Comparison of ENCODE assay signal across 7 cellular contexts in the genomic region with DNA sequence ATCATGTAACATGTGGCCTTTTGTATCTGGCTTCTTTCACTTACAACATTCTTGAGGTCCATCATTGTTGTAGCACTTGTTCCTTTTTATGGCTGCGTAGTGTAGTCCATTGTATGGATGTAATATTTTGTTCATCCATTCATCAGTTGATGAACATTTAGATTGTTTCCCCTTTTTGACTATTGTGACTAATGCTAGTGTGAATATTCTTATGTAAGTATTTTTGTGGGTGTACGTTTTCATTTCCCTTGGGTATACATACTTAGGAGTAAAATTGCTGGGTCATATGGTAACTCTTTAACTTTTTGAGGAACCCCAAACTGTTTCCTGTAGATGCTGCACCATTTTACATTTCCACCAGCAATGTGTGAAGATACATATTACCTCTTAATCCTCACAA.
DNase-seq lines count a peak whose midpoint lies in the region; ATAC-seq, FAIRE-seq and TF ChIP-seq lines count a peak whose summit lies in the region.
"Not testable (repeated sequence)": the region's sequence is repeated elsewhere in the genome, so short reads cannot be mapped to it uniquely, and the experiment has no call there.

No MANE protein-coding gene starts in this region.

- not testable (repeated sequence) for H4K20me1 ChIP-seq in Karpas-422 (ENCODE audit: insufficient read depth, low read depth, low read length); SU-DHL-6 (ENCODE audit: low read depth, low read length); astrocyte (ENCODE audit: insufficient read depth, low read length); fibroblast of lung (ENCODE audit: control insufficient read depth, extremely low read depth, insufficient read depth, low read length); neural progenitor cell (ENCODE audit: low read depth)

- H3K4me1 ChIP-seq in CD8-positive, alpha-beta T cell (ENCODE audit: insufficient read depth, low read length) = peaks cover 18% of the 10 kb centered on the region
- H3K4me1 ChIP-seq in Karpas-422 (ENCODE audit: low read length) = peaks cover 24% of the 10 kb centered on the region
- H3K4me1 ChIP-seq in astrocyte (ENCODE audit: insufficient read depth, low read length); fibroblast of lung (ENCODE audit: control insufficient read depth, extremely low read depth, insufficient read depth, low read length); neural progenitor cell: not testable (repeated sequence)

- H2AFZ ChIP-seq in Karpas-422 (ENCODE audit: low read length); SU-DHL-6 (ENCODE audit: low read depth, low read length, severe bottlenecking); astrocyte (ENCODE audit: low read depth, low read length); fibroblast of lung (ENCODE audit: low read length); neural progenitor cell (replicated peaks): not testable (repeated sequence)

- not testable (repeated sequence) for H3K27me3 Mint-ChIP-seq in CD8-positive, alpha-beta T cell (ENCODE audit: low read depth); activated CD8-positive, alpha-beta memory T cell treated with anti-CD3 and anti-CD28 coated beads, Interleukin-2, amount 10 ng/mL, durations not matched to agents 7 days and 5 days; astrocyte (ENCODE audit: low read depth, unreplicated experiment); neural progenitor cell (ENCODE audit: insufficient read depth, low read depth)

- H3K4me3 ChIP-seq in CD8-positive, alpha-beta T cell (ENCODE audit: low read depth, low read length); SU-DHL-6 (ENCODE audit: insufficient read depth, low read length, poor library complexity, severe bottlenecking); astrocyte (ENCODE audit: insufficient read depth, low read depth, low read length); fibroblast of lung (replicated peaks in 1 of 4; ENCODE audit: control extremely low read depth in 1 of 4, insufficient read depth in 1 of 4, low read depth in 3 of 4, low read length in 4 of 4); neural progenitor cell: not testable (repeated sequence)
- peak overlapping the region; percentile 97 for H3K4me3 ChIP-seq in Karpas-422 (ENCODE audit: low read length)

- not testable (repeated sequence) for H3K9me3 ChIP-seq in CD8-positive, alpha-beta T cell (ENCODE audit: low read length); Karpas-422 (ENCODE audit: low read length); SU-DHL-6 (ENCODE audit: insufficient read depth, low read length); astrocyte (ENCODE audit: insufficient read depth, low read depth, low read length); fibroblast of lung (ENCODE audit: control insufficient read depth, insufficient read depth, low read depth, low read length); neural progenitor cell (ENCODE audit: low read depth)

- not testable (repeated sequence) for H3K9me2 ChIP-seq in Karpas-422 (replicated peaks; ENCODE audit: insufficient read depth, low read length); SU-DHL-6 (replicated peaks; ENCODE audit: insufficient read depth, low read length)

- peak overlapping the region; percentile 88 for H3K4me2 ChIP-seq in Karpas-422 (ENCODE audit: low read depth, low read length, poor library complexity, severe bottlenecking)
- peak overlapping the region; percentile 65 for H3K4me2 ChIP-seq in SU-DHL-6 (ENCODE audit: low read depth, low read length, poor library complexity, severe bottlenecking)
- peak overlapping the region; percentile 92 for H3K4me2 ChIP-seq in astrocyte (ENCODE audit: low read length)
- peak overlapping the region; percentile 8 for H3K4me2 ChIP-seq in fibroblast of lung (ENCODE audit: extremely low read depth, insufficient read depth, low read length)
- H3K4me2 ChIP-seq in neural progenitor cell = not testable (repeated sequence)

- peak overlapping the region; percentile 44 for H3K4me3 Mint-ChIP-seq in CD8-positive, alpha-beta T cell
- H3K4me3 Mint-ChIP-seq in activated CD8-positive, alpha-beta memory T cell treated with anti-CD3 and anti-CD28 coated beads, Interleukin-2, amount 10 ng/mL, durations not matched to agents 7 days and 5 days; astrocyte (ENCODE audit: unreplicated experiment): not testable (repeated sequence)
- H3K4me3 Mint-ChIP-seq in neural progenitor cell = peak overlapping the region; percentile 31

- H3K9me3 Mint-ChIP-seq in CD8-positive, alpha-beta T cell; activated CD8-positive, alpha-beta memory T cell treated with anti-CD3 and anti-CD28 coated beads, Interleukin-2, amount 10 ng/mL, durations not matched to agents 7 days and 5 days (ENCODE audit: low read depth); astrocyte (ENCODE audit: unreplicated experiment): not testable (repeated sequence)
- H3K9me3 Mint-ChIP-seq in neural progenitor cell = peaks cover 17% of the 10 kb centered on the region

- H3K36me3 Mint-ChIP-seq in CD8-positive, alpha-beta T cell = peaks cover 37% of the 10 kb centered on the region
- peaks cover 23% of the 10 kb centered on the region for H3K36me3 Mint-ChIP-seq in activated CD8-positive, alpha-beta memory T cell treated with anti-CD3 and anti-CD28 coated beads, Interleukin-2, amount 10 ng/mL, durations not matched to agents 7 days and 5 days
- H3K36me3 Mint-ChIP-seq in astrocyte (ENCODE audit: low read depth, unreplicated experiment); neural progenitor cell: not testable (repeated sequence)

- TF ChIP-seq CTCF in CD8-positive, alpha-beta T cell (IDR thresholded peaks at IDR 0.05); SU-DHL-6 (IDR thresholded peaks at IDR 0.05; ENCODE audit: insufficient read depth, low read length, poor library complexity, severe bottlenecking); astrocyte (IDR thresholded peaks at IDR 0.05; ENCODE audit: insufficient read depth, low read depth, low read length); fibroblast of lung (conservative IDR thresholded peaks at IDR 0.05 in 1 of 2, IDR thresholded peaks at IDR 0.05 in 1 of 2; ENCODE audit: low read depth in 1 of 2, low read length in 2 of 2); neural progenitor cell (IDR thresholded peaks at IDR 0.05): not testable (repeated sequence)

- CTCF ChIA-PET in CD8-positive, alpha-beta T cell (lab: Charles Lee); activated CD8-positive, alpha-beta memory T cell treated with anti-CD3 and anti-CD28 coated beads, Interleukin-2, amount 10 ng/mL, durations not matched to agents 7 days and 5 days (lab: Charles Lee): not testable (repeated sequence)

- not testable (repeated sequence) for H3K27me3 ChIP-seq in CD8-positive, alpha-beta T cell (ENCODE audit: insufficient read depth, low read length); Karpas-422 (ENCODE audit: low read length); SU-DHL-6 (ENCODE audit: low read length); astrocyte (ENCODE audit: insufficient read depth, low read length); fibroblast of lung (ENCODE audit: control insufficient read depth, insufficient read depth, low read length)
- H3K27me3 ChIP-seq in neural progenitor cell = peaks cover 15% of the 10 kb centered on the region

- H3K36me3 ChIP-seq in CD8-positive, alpha-beta T cell (ENCODE audit: insufficient read depth, low read length); Karpas-422 (ENCODE audit: insufficient read depth, low read length); SU-DHL-6 (ENCODE audit: low read length); astrocyte (ENCODE audit: insufficient read depth, low read length); fibroblast of lung (ENCODE audit: control insufficient read depth, insufficient read depth, low read length); neural progenitor cell: not testable (repeated sequence)

- H3K79me2 ChIP-seq in Karpas-422 (ENCODE audit: low read length) = peaks cover 66% of the 10 kb centered on the region
- H3K79me2 ChIP-seq in SU-DHL-6 (ENCODE audit: insufficient read depth, low read length) = peaks cover 21% of the 10 kb centered on the region; the same call in 1 of the 2 replicates
- not testable (repeated sequence) for H3K79me2 ChIP-seq in astrocyte (ENCODE audit: insufficient read depth, low read length); fibroblast of lung (ENCODE audit: control insufficient read depth, insufficient read depth, low read length); neural progenitor cell (ENCODE audit: low read depth)

- DNase-seq in CD8-positive, alpha-beta T cell; activated CD8-positive, alpha-beta memory T cell treated with anti-CD3 and anti-CD28 coated beads, Interleukin-2, amount 10 ng/mL, durations not matched to agents 7 days and 5 days; astrocyte (ENCODE audit: low read depth); fibroblast of lung (ENCODE audit: low read depth in 2 of 2); neural progenitor cell (ENCODE audit: low spot score): not testable (repeated sequence)
- DNase-seq in Karpas-422 = peak; percentile 40

- H3K9ac ChIP-seq in Karpas-422 (ENCODE audit: low read length) = peak overlapping the region; percentile 94; the same call in 1 of the 2 replicates
- not testable (repeated sequence) for H3K9ac ChIP-seq in SU-DHL-6 (ENCODE audit: low read length); astrocyte (ENCODE audit: low read length); fibroblast of lung (ENCODE audit: insufficient read depth, low read length); neural progenitor cell

- H3F3A ChIP-seq in SU-DHL-6 (ENCODE audit: insufficient read depth); neural progenitor cell (ENCODE audit: low read depth): not testable (repeated sequence)

- not testable (repeated sequence) for FAIRE-seq in astrocyte (lab: Jason Lieb, UNC)

- H3K4me1 Mint-ChIP-seq in CD8-positive, alpha-beta T cell (ENCODE audit: low read depth) = peaks cover 52% of the 10 kb centered on the region
- peaks cover 39% of the 10 kb centered on the region for H3K4me1 Mint-ChIP-seq in activated CD8-positive, alpha-beta memory T cell treated with anti-CD3 and anti-CD28 coated beads, Interleukin-2, amount 10 ng/mL, durations not matched to agents 7 days and 5 days
- H3K4me1 Mint-ChIP-seq in astrocyte (ENCODE audit: low read depth, unreplicated experiment) = not testable (repeated sequence)
- peaks cover 11% of the 10 kb centered on the region for H3K4me1 Mint-ChIP-seq in neural progenitor cell

- not testable (repeated sequence) for ATAC-seq in CD8-positive, alpha-beta T cell; activated CD8-positive, alpha-beta memory T cell treated with anti-CD3 and anti-CD28 coated beads, Interleukin-2, amount 10 ng/mL, durations not matched to agents 7 days and 5 days

- H3K27ac Mint-ChIP-seq in CD8-positive, alpha-beta T cell = peak overlapping the region; percentile 8
- H3K27ac Mint-ChIP-seq in activated CD8-positive, alpha-beta memory T cell treated with anti-CD3 and anti-CD28 coated beads, Interleukin-2, amount 10 ng/mL, durations not matched to agents 7 days and 5 days = peak overlapping the region; percentile 3
- H3K27ac Mint-ChIP-seq in astrocyte (ENCODE audit: unreplicated experiment); neural progenitor cell: not testable (repeated sequence)

- not testable (repeated sequence) for H3K27ac ChIP-seq in CD8-positive, alpha-beta T cell (ENCODE audit: low read depth, low read length); Karpas-422 (ENCODE audit: low read length); SU-DHL-6 (ENCODE audit: low read depth, low read length); astrocyte (ENCODE audit: low read depth, low read length); fibroblast of lung (ENCODE audit: insufficient read depth, low read length); neural progenitor cell

- POLR2A ChIA-PET in CD8-positive, alpha-beta T cell (lab: Charles Lee) = not testable (repeated sequence)

- intact Hi-C loops in CD8-positive, alpha-beta T cell (cut with DNase I, micrococcal nuclease) = not testable (repeated sequence)
